In genomic region chr1:182765416-182765815, GRCh38 we compare ENCODE assay signal across 18 cellular contexts.
"Had no signal": no experiment of that assay in that cellular context is flagged by ENCODE, and none has a peak within 500 bp of the region (broad histone marks: within the 10 kb centered on the region; RNA-seq: fewer than 3 reads in every experiment).

No MANE protein-coding gene starts in this region.

- H3K27ac ChIP-seq: coronary artery, dorsolateral prefrontal cortex, hepatocyte, ovary, tibial artery, upper lobe of left lung, uterus had no signal

- H3K4me1 ChIP-seq: upper lobe of left lung, uterus had no signal

- H3K9me3 ChIP-seq: ovary, tibial artery, upper lobe of left lung, uterus had no signal

- H3K36me3 ChIP-seq: ovary, tibial artery, upper lobe of left lung, uterus had no signal

- DNase-seq: dorsolateral prefrontal cortex; effector CD8-positive, alpha-beta T cell; foreskin melanocyte; head of caudate nucleus; kidney; left colon; mesendoderm; naive thymus-derived CD4-positive, alpha-beta T cell; ovary; right cardiac atrium; stimulated activated CD4-positive, alpha-beta T cell treated with anti-CD3 and anti-CD28 coated beads, Interleukin-4, amount 100 ng/mL, for 1 hour; stimulated activated CD8-positive, alpha-beta memory T cell treated with anti-CD3 and anti-CD28 coated beads, Interleukin-4, amount 100 ng/mL, for 48 hours; stimulated activated naive CD8-positive, alpha-beta T cell treated with anti-CD3 and anti-CD28 coated beads, Interleukin-15, Interleukin-2, amounts not matched to agents 100 U/mL and 50 U/mL, for 24 hours; tibial artery; upper lobe of left lung; uterus had no signal

- H3K27me3 ChIP-seq: dorsolateral prefrontal cortex, hepatocyte, ovary, tibial artery, upper lobe of left lung, uterus had no signal

- H3K4me3 ChIP-seq: coronary artery, dorsolateral prefrontal cortex, hepatocyte, ovary, tibial artery, upper lobe of left lung, uterus had no signal
